Comparison of ENCODE assay signal across 1 cellular context in genomic region chr11:65291613-65292012, GRCh38.
TF ChIP-seq lines count a peak whose summit lies in the region.

No MANE protein-coding gene starts in this region.

TF ChIP-seq in IMR-90, 13 proteins besides CTCF, POLR2A, EP300 and RAD21 (continued from another document):
- TF ChIP-seq ELK1 (IDR thresholded peaks at IDR 0.05; ENCODE audit: borderline replicate concordance, low read depth, low read length) (no peak), NFE2L2 (IDR thresholded peaks at IDR 0.05; ENCODE audit: low read depth, low read length) (peak; percentile 93), CEBPB (IDR thresholded peaks at IDR 0.05; ENCODE audit: low read depth, low read length) (no peak), RFX5 (IDR thresholded peaks at IDR 0.05; ENCODE audit: low read depth, low read length) (no peak)
